ENCODE assay signal across 14 cellular contexts in the genomic region with DNA sequence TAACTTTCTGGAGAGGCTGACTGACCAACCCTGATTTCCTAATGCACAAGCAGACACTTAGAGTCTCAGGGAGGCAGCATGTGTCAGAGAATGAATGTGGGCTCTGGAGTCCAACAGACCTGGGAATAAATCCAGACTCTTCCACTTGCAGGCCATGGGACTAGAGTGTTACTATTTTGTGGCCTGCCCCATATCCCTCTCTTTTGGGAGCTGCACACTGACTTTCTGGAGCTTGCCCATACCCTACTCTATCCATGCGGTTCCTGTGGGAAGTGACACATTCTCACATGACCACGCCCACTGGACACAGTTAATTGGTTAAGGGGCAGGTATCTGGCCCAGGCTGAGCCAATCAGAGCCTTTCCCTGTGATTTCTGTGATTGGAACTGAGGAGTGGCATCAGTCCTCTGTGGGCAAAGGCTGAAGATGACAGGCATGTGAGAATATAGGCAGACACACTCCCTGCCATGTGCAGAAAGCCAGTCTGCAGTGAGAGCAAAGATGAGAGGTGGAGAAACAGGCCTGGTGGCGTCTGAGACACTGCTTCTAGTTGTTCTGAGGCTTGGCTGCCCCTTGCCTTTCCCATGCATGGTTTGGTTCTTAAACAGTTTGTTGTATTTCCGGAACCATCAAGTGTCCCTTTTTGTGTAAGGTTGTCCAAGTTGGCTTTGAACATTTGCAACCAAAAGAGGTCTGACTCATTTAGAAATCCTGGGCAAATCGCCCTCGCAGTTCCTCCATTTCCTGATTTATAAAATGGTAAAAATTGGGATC.
DNase-seq lines count a peak whose midpoint lies in the region; ATAC-seq lines count a peak whose summit lies in the region.
"Had no signal": no experiment of that assay in that cellular context is flagged by ENCODE, and none has a peak within 500 bp of the region (broad histone marks: within the 10 kb centered on the region; RNA-seq: fewer than 3 reads in every experiment).

No MANE protein-coding gene starts in this region.

- H3K36me3 Mint-ChIP-seq in immature natural killer cell = peaks cover 0 to 4% (median 0%) of the 10 kb centered on the region in 3 donors
- H3K36me3 Mint-ChIP-seq: activated naive CD4-positive, alpha-beta T cell treated with anti-CD3 and anti-CD28 coated beads, Interleukin-2, amount 50 U/mL, for 24 hours; natural killer cell had no signal

- peak; percentile 77 for ATAC-seq in esophagus mucosa
- ATAC-seq: natural killer cell had no signal

- peak; percentile 20 for DNase-seq in DMS53 (lab: John Stamatoyannopoulos, UW)
- DNase-seq in DMS53 treated with DMSO at 0.1 percent for 48 hours (lab: John Stamatoyannopoulos, UW; ENCODE audit: unreplicated experiment) = no peak
- DNase-seq in NCI-H69 (lab: John Stamatoyannopoulos, UW) = peak; percentile 45
- DNase-seq in pulmonary artery endothelial cell (ENCODE audit: low read depth, low spot score) = peak; percentile 36
- DNase-seq in immature natural killer cell = no peak
- no peak for DNase-seq in NOMO-1 (lab: John Stamatoyannopoulos, UW; ENCODE audit: unreplicated experiment in 2 of 2)
- no peak for DNase-seq in Kasumi-1 (lab: John Stamatoyannopoulos, UW)
- DNase-seq: 8988T; activated CD4-positive, alpha-beta T cell treated with anti-CD3 and anti-CD28 coated beads for 1 hour; H7; natural killer cell; NCI-H1105 treated with DMSO at 0.1 percent for 48 hours had no signal

- no peak overlapping the region for H3K4me3 Mint-ChIP-seq in immature natural killer cell
- H3K4me3 Mint-ChIP-seq: activated naive CD4-positive, alpha-beta T cell treated with anti-CD3 and anti-CD28 coated beads, Interleukin-2, amount 50 U/mL, for 24 hours; natural killer cell had no signal

- no peaks in the 10 kb centered on the region for H3K9me3 Mint-ChIP-seq in immature natural killer cell
- H3K9me3 Mint-ChIP-seq: activated naive CD4-positive, alpha-beta T cell treated with anti-CD3 and anti-CD28 coated beads, Interleukin-2, amount 50 U/mL, for 24 hours; natural killer cell had no signal

- peaks cover 0 to 8% (median 5%) of the 10 kb centered on the region in 3 donors for H3K27me3 Mint-ChIP-seq in immature natural killer cell (ENCODE audit: low read depth in 3 of 3)
- H3K27me3 Mint-ChIP-seq: activated naive CD4-positive, alpha-beta T cell treated with anti-CD3 and anti-CD28 coated beads, Interleukin-2, amount 50 U/mL, for 24 hours had no signal

- H3K27ac Mint-ChIP-seq in immature natural killer cell = no peak overlapping the region
- H3K27ac Mint-ChIP-seq: activated naive CD4-positive, alpha-beta T cell treated with anti-CD3 and anti-CD28 coated beads, Interleukin-2, amount 50 U/mL, for 24 hours; natural killer cell had no signal

- no peaks in the 10 kb centered on the region for H3K4me1 Mint-ChIP-seq in immature natural killer cell
- H3K4me1 Mint-ChIP-seq: activated naive CD4-positive, alpha-beta T cell treated with anti-CD3 and anti-CD28 coated beads, Interleukin-2, amount 50 U/mL, for 24 hours; natural killer cell had no signal

Comparison
In these comparisons a context has a peak if more than half of its experiments do, and no peak if none do; other contexts are left out.
1. DNase-seq: peak in DMS53 (single experiment), NCI-H69 (single experiment) and pulmonary artery endothelial cell (single experiment); none in DMS53 treated with DMSO at 0.1 percent for 48 hours (single experiment), immature natural killer cell (0 of 3), NOMO-1 (0 of 2) and Kasumi-1 (0 of 2).